ENCODE assay signal across 8 cellular contexts in the genomic region with DNA sequence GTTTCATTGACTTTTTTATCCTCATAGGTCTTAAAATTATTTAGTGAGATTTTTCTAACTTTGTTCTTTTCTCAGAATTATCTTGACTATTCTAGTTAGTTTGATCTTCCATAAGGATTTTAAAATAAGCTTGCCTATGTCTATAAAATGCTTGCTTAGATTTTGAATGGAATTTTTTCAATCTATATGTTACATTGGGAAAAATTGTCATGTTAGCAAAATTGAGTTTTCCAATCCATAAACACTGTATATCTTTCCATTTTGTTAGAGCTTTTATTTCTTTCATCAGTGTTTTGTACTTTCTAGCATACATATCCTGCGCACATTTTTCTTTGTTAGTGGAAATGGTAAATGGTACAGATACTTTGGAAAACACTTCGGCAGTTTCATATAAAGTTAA.
"Had no signal": no experiment of that assay in that cellular context is flagged by ENCODE, and none has a peak within 500 bp of the region (broad histone marks: within the 10 kb centered on the region; RNA-seq: fewer than 3 reads in every experiment).

No MANE protein-coding gene starts in this region.

- H3K4me3 Mint-ChIP-seq: GM23338, H9 had no signal

- H2AFZ ChIP-seq: GM23338 had no signal

- H3K4me1 Mint-ChIP-seq: GM23338 had no signal

- FAIRE-seq: H1, H54, HTR-8/SVneo had no signal

- H3K4me2 ChIP-seq: GM23338, KMS-11 had no signal

- H3K9ac ChIP-seq: KMS-11 had no signal

- ATAC-seq: GM23338 had no signal

- H3K9me3 Mint-ChIP-seq: GM23338 had no signal

- H3K4me3 ChIP-seq: GM23338 had no signal

- DNase-seq: H9, HCEC 1CT, KBM-7 had no signal

- H3K27ac Mint-ChIP-seq: GM23338, H9 had no signal

- H3K27ac ChIP-seq: KMS-11 had no signal
